In genomic region chr9:114108016-114108833, GRCh38 we compare ENCODE assay signal across 9 cellular contexts. TPM values are rescaled to one million over a fixed set of nuclear protein-coding genes. Genes with fewer than 3 reads are reported as not detected.
DNase-seq lines count a peak whose midpoint lies in the region; ATAC-seq and TF ChIP-seq lines count a peak whose summit lies in the region.
"Had no signal": no experiment of that assay in that cellular context is flagged by ENCODE, and none has a peak within 500 bp of the region (broad histone marks: within the 10 kb centered on the region; RNA-seq: fewer than 3 reads in every experiment).

No MANE protein-coding gene starts in this region.

- intact Hi-C loops in activated CD4-positive, alpha-beta T cell treated with anti-CD3 and anti-CD28 coated beads, Interleukin-2, amount 10 ng/mL, durations not matched to agents 24 days and 14 days (cut with micrococcal nuclease), result loop anchor here (1.0 to 5.0 kb wide), 2 partner anchors 49 to 183 kb away; partner anchors contain the start of gene COL27A1
- intact Hi-C loops in lower lobe of right lung (cut with DNase I), result loop anchor here (10.0 kb wide), 1 partner anchor 187 kb away; no protein-coding TSS in a partner anchor

- no peaks in the 10 kb centered on the region for H3K9me3 Mint-ChIP-seq in activated CD4-positive, alpha-beta T cell treated with anti-CD3 and anti-CD28 coated beads, Interleukin-2, amount 10 ng/mL, durations not matched to agents 24 days and 14 days

- DNase-seq in DMS 273 treated with DMSO at 0.1 percent for 48 hours (lab: John Stamatoyannopoulos, UW), result peak; percentile 45
- DNase-seq in NCI-H226, result peak; percentile 54
- peak; percentile 88 for DNase-seq in activated CD4-positive, alpha-beta T cell treated with anti-CD3 and anti-CD28 coated beads, Interleukin-2, amount 10 ng/mL, durations not matched to agents 24 days and 14 days
- DNase-seq in effector CD4-positive, alpha-beta T cell, result peak; percentile 9
- peak; percentile 77 for DNase-seq in lower lobe of right lung
- peak; percentile 31 to 56 (median 45) for DNase-seq in stimulated activated CD4-positive, alpha-beta T cell treated with anti-CD3 and anti-CD28 coated beads, TNF-alpha, amount 100 ng/mL, for 48 hours (ENCODE audit: low read depth in 3 of 3)

- H3K4me1 Mint-ChIP-seq in activated CD4-positive, alpha-beta T cell treated with anti-CD3 and anti-CD28 coated beads, Interleukin-2, amount 10 ng/mL, durations not matched to agents 24 days and 14 days, result no peaks in the 10 kb centered on the region

- H3K27ac ChIP-seq in HEK293 (ENCODE audit: extremely low read depth, low read depth, low read length) (no peak overlapping the region), lower lobe of right lung (no peak overlapping the region)

- H3K27me3 ChIP-seq in lower lobe of right lung (ENCODE audit: low read depth), result no peaks in the 10 kb centered on the region

- peaks cover 35% of the 10 kb centered on the region for H3K27me3 Mint-ChIP-seq in activated CD4-positive, alpha-beta T cell treated with anti-CD3 and anti-CD28 coated beads, Interleukin-2, amount 10 ng/mL, durations not matched to agents 24 days and 14 days

- no peak overlapping the region for H3K27ac Mint-ChIP-seq in activated CD4-positive, alpha-beta T cell treated with anti-CD3 and anti-CD28 coated beads, Interleukin-2, amount 10 ng/mL, durations not matched to agents 24 days and 14 days

- H3K36me3 Mint-ChIP-seq in activated CD4-positive, alpha-beta T cell treated with anti-CD3 and anti-CD28 coated beads, Interleukin-2, amount 10 ng/mL, durations not matched to agents 24 days and 14 days (ENCODE audit: low read depth), result no peaks in the 10 kb centered on the region

- CTCF ChIA-PET in HEK293 (lab: Yijun Ruan, JAX), result interaction anchor here (0.5 to 10.8 kb wide), 74 partner anchors 8 to 1809 kb away, joined by 3 to 225 read pairs (median 4); partner anchors contain the start of genes AMBP, COL27A1 and KIF12

- H3K9me3 ChIP-seq in HEK293 (ENCODE audit: control insufficient read depth, insufficient read depth, low read depth, low read length) (no peaks in the 10 kb centered on the region), lower lobe of right lung (no peaks in the 10 kb centered on the region)

- peak; percentile 82 for TF ChIP-seq CTCF in HEK293 (tag by site-specific recombination; IDR thresholded peaks at IDR 0.05)
- peak; percentile 92 for TF ChIP-seq CTCF in lower lobe of right lung (IDR thresholded peaks at IDR 0.05)

- H3K4me3 Mint-ChIP-seq in activated CD4-positive, alpha-beta T cell treated with anti-CD3 and anti-CD28 coated beads, Interleukin-2, amount 10 ng/mL, durations not matched to agents 24 days and 14 days, result no peak overlapping the region

- ATAC-seq in lower lobe of right lung (peak; percentile 97 to 98), HG03460 (IDR thresholded peaks at IDR 0.05; ENCODE audit: unreplicated experiment) (no peak)

- H3K36me3 ChIP-seq in HEK293 (ENCODE audit: control insufficient read depth in 2 of 2, insufficient read depth in 1 of 2, low read length in 2 of 2), result no peaks in the 10 kb centered on the region
- H3K36me3 ChIP-seq in lower lobe of right lung, result no peaks in the 10 kb centered on the region

- H3K4me1 ChIP-seq in HEK293 (ENCODE audit: control insufficient read depth, insufficient read depth, low read length), result no peaks in the 10 kb centered on the region
- peaks cover 2% of the 10 kb centered on the region for H3K4me1 ChIP-seq in lower lobe of right lung

- POLR2A ChIA-PET in HEK293 (lab: Yijun Ruan, JAX), result interaction anchor here (0.6 to 1.5 kb wide), 5 partner anchors 33 to 183 kb away, joined by 3 to 9 read pairs (median 3); no protein-coding TSS in a partner anchor

- no peak overlapping the region for H3K4me3 ChIP-seq in HEK293 (ENCODE audit: low read depth, low read length)
- no peak overlapping the region for H3K4me3 ChIP-seq in lower lobe of right lung

TF ChIP-seq in HEK293, 187 proteins besides CTCF, POLR2A, EP300 and RAD21:
- 0 out of 2 replicates have a peak, but pooled peaks have one; percentile 26 for TF ChIP-seq ZFP69B (tag by site-specific recombination; IDR thresholded peaks at IDR 0.05)
- peak; percentile 69 for TF ChIP-seq ZNF654 (tag by site-specific recombination; IDR thresholded peaks at IDR 0.05; ENCODE audit: low read depth)
- no peak for TF ChIP-seq ZNF23 (tag by site-specific recombination; IDR thresholded peaks at IDR 0.05; ENCODE audit: borderline replicate concordance)
- 0 out of 2 replicates have a peak, but pooled peaks have one; percentile 22 for TF ChIP-seq ZBTB17 (tag by site-specific recombination; IDR thresholded peaks at IDR 0.05)
- TF ChIP-seq ZNF394 (tag by site-specific recombination; IDR thresholded peaks at IDR 0.05; ENCODE audit: borderline replicate concordance), result no peak
- TF ChIP-seq ZNF2 (tag by site-specific recombination; IDR thresholded peaks at IDR 0.05), result peak; percentile 70; the same call in 1 of the 2 replicates

RNA-seq across cellular contexts. Expression of gene KIF12, which starts 9.1 kb away (rescaled TPM):
- not detected in 2 replicates for total RNA-seq in activated CD4-positive, alpha-beta T cell treated with anti-CD3 and anti-CD28 coated beads, Interleukin-2, amount 10 ng/mL, durations not matched to agents 24 days and 14 days
- 4.8 TPM for total RNA-seq in lower lobe of right lung
- total RNA-seq: T-helper 2 cell treated with Interferon-gamma antibody and Interleukin-4, amounts not matched to agents 100 ng/mL and 5 ng/mL, for 36 hours had no signal

RNA-seq across cellular contexts. Expression of gene AMBP, which starts 30.1 kb away (rescaled TPM):
- total RNA-seq in activated CD4-positive, alpha-beta T cell treated with anti-CD3 and anti-CD28 coated beads, Interleukin-2, amount 10 ng/mL, durations not matched to agents 24 days and 14 days, result not detected in 2 replicates
- 1.0 TPM for total RNA-seq in lower lobe of right lung
- total RNA-seq: T-helper 2 cell treated with Interferon-gamma antibody and Interleukin-4, amounts not matched to agents 100 ng/mL and 5 ng/mL, for 36 hours had no signal

RNA-seq across cellular contexts. Expression of gene COL27A1, which starts 47.1 kb away (rescaled TPM):
- total RNA-seq in activated CD4-positive, alpha-beta T cell treated with anti-CD3 and anti-CD28 coated beads, Interleukin-2, amount 10 ng/mL, durations not matched to agents 24 days and 14 days, result 8.5 and 9.7 TPM in 2 replicates
- 13.0 TPM for total RNA-seq in lower lobe of right lung

Comparison
In these comparisons a context has a peak if more than half of its experiments do, and no peak if none do; other contexts are left out.
1. DNase-seq: peak in every context shown above with its lines; median percentile 88 in activated CD4-positive, alpha-beta T cell treated with anti-CD3 and anti-CD28 coated beads, Interleukin-2, amount 10 ng/mL, durations not matched to agents 24 days and 14 days; 77 in lower lobe of right lung; 54 in NCI-H226; 45 in DMS 273 treated with DMSO at 0.1 percent for 48 hours; 45 in stimulated activated CD4-positive, alpha-beta T cell treated with anti-CD3 and anti-CD28 coated beads, TNF-alpha, amount 100 ng/mL, for 48 hours; 9 in effector CD4-positive, alpha-beta T cell.